Comparison of ENCODE assay signal across 2 cellular contexts in genomic region chr6:100289285-100289684, GRCh38.
A peak's percentile ranks its signal among the peaks of the same experiment; 100 is the strongest.
TF ChIP-seq lines count a peak whose summit lies in the region.

No MANE protein-coding gene starts in this region.

TF ChIP-seq in HepG2, 621 proteins besides CTCF, POLR2A, EP300 and RAD21:
- TF ChIP-seq MAFK (conservative IDR thresholded peaks at IDR 0.05 in 1 of 2, IDR thresholded peaks at IDR 0.05 in 1 of 2; ENCODE audit: low read length in 2 of 2) (peak; percentile 90 to 93), MAFF (IDR thresholded peaks at IDR 0.05; ENCODE audit: low read depth, low read length) (peak; percentile 92), GATAD1 (CRISPR knock-in tag; IDR thresholded peaks at IDR 0.05) (no peak)

TF ChIP-seq in endothelial cell of umbilical vein, 7 proteins besides CTCF, POLR2A, EP300 and RAD21 (continued from another document):
- no peak for TF ChIP-seq JUN (IDR thresholded peaks at IDR 0.05; ENCODE audit: borderline replicate concordance, insufficient read depth, insufficient read length, low read depth)
